In genomic region chr20:48350291-48350988, GRCh38 we compare ENCODE assay signal across 10 cellular contexts.
A peak's percentile ranks its signal among the peaks of the same experiment; 100 is the strongest.
DNase-seq lines count a peak whose midpoint lies in the region; ATAC-seq and TF ChIP-seq lines count a peak whose summit lies in the region.
"Had no signal": no experiment of that assay in that cellular context is flagged by ENCODE, and none has a peak within 500 bp of the region (broad histone marks: within the 10 kb centered on the region; RNA-seq: fewer than 3 reads in every experiment).

No MANE protein-coding gene starts in this region.

- H3K9ac ChIP-seq in DND-41 (ENCODE audit: low read depth, low read length) (no peak overlapping the region), mesendoderm (ENCODE audit: low read length) (no peak overlapping the region)

- H3K27ac ChIP-seq in DND-41 (ENCODE audit: low read length) = no peak overlapping the region
- H3K27ac ChIP-seq in mesendoderm (ENCODE audit: low read depth, low read length) = no peak overlapping the region

- H2AFZ ChIP-seq in DND-41 (ENCODE audit: low read depth, low read length) = no peak overlapping the region

- no peak overlapping the region for H2BK15ac ChIP-seq in mesendoderm (replicated peaks; ENCODE audit: low read depth)

- no CpG with 5 or more reads among the region's 5 CpGs for WGBS in mesendoderm (ENCODE audit: extremely low coverage, insufficient coverage, low lambda C conversion rate)

- TF ChIP-seq POLR2A in GM18505 (IDR thresholded peaks at IDR 0.05; ENCODE audit: borderline replicate concordance, extremely low read depth, insufficient read depth, insufficient read length) = no peak

- H2BK120ac ChIP-seq in mesendoderm (ENCODE audit: low read depth, low read length) = no peak overlapping the region

- H3K9me3 ChIP-seq in DND-41 (ENCODE audit: insufficient read depth, low read length, severe bottlenecking) = peaks cover 8% of the 10 kb centered on the region

- H3K27ac Mint-ChIP-seq in activated T-helper 17 cell treated with anti-CD3 and anti-CD28 coated beads, Interleukin-2, amount 50 U/mL, for 72 hours = no peak overlapping the region
- H3K27ac Mint-ChIP-seq: activated naive CD8-positive, alpha-beta T cell treated with anti-CD3 and anti-CD28 coated beads, Interleukin-2, amount 10 ng/mL, durations not matched to agents 7 days and 5 days had no signal

- no peak overlapping the region for H3K4me3 Mint-ChIP-seq in activated T-helper 17 cell treated with anti-CD3 and anti-CD28 coated beads, Interleukin-2, amount 50 U/mL, for 72 hours
- H3K4me3 Mint-ChIP-seq: activated naive CD8-positive, alpha-beta T cell treated with anti-CD3 and anti-CD28 coated beads, Interleukin-2, amount 10 ng/mL, durations not matched to agents 7 days and 5 days had no signal

- H3K4me2 ChIP-seq in DND-41 (ENCODE audit: insufficient read depth, low read length) (no peak overlapping the region), mesendoderm (ENCODE audit: low read length) (no peak overlapping the region)

- H3K4ac ChIP-seq in mesendoderm (ENCODE audit: low read depth, low read length) = no peak overlapping the region

- H3K79me2 ChIP-seq in DND-41 (ENCODE audit: insufficient read depth, low read length) = no peaks in the 10 kb centered on the region
- H3K79me2 ChIP-seq in mesendoderm (ENCODE audit: control insufficient read depth, insufficient read depth, low read length) = no peaks in the 10 kb centered on the region

- ATAC-seq in DND-41 (ENCODE audit: insufficient read depth, low read depth) = no peak; the same call in 2 of the 3 replicates
- ATAC-seq in activated T-helper 17 cell treated with anti-CD3 and anti-CD28 coated beads, Interleukin-2, amount 50 U/mL, for 72 hours (replicated peaks) = peak; percentile 26
- no peak for ATAC-seq in GM18505 (IDR thresholded peaks at IDR 0.05; ENCODE audit: unreplicated experiment)
- ATAC-seq in GM18520 (IDR thresholded peaks at IDR 0.05; ENCODE audit: unreplicated experiment) = no peak
- ATAC-seq in GM18502 (IDR thresholded peaks at IDR 0.05; ENCODE audit: poor library complexity, unreplicated experiment) = no peak

- peaks cover 26% of the 10 kb centered on the region for H3K27me3 Mint-ChIP-seq in activated T-helper 17 cell treated with anti-CD3 and anti-CD28 coated beads, Interleukin-2, amount 50 U/mL, for 72 hours

- no peaks in the 10 kb centered on the region for H3K36me3 ChIP-seq in DND-41 (ENCODE audit: insufficient read depth, low read length)
- H3K36me3 ChIP-seq in mesendoderm (ENCODE audit: control insufficient read depth, insufficient read depth, low read length) = no peaks in the 10 kb centered on the region

- H3K9me3 Mint-ChIP-seq in activated T-helper 17 cell treated with anti-CD3 and anti-CD28 coated beads, Interleukin-2, amount 50 U/mL, for 72 hours = no peaks in the 10 kb centered on the region

- no peaks in the 10 kb centered on the region for H3K4me1 ChIP-seq in DND-41 (ENCODE audit: insufficient read depth, low read length)
- no peaks in the 10 kb centered on the region for H3K4me1 ChIP-seq in mesendoderm (ENCODE audit: control insufficient read depth, low read depth, low read length)

- H2AK5ac ChIP-seq in mesendoderm (ENCODE audit: low read length) = no peak overlapping the region

- TF ChIP-seq CTCF in DND-41 (IDR thresholded peaks at IDR 0.05; ENCODE audit: borderline replicate concordance, extremely low read depth, low read length, poor library complexity, severe bottlenecking) = peak; percentile 64

- no peak overlapping the region for H3K4me3 ChIP-seq in DND-41 (ENCODE audit: low read depth in 1 of 2, low read length in 2 of 2)
- no peak overlapping the region for H3K4me3 ChIP-seq in mesendoderm (ENCODE audit: low read length)

- H3K4me1 Mint-ChIP-seq in activated T-helper 17 cell treated with anti-CD3 and anti-CD28 coated beads, Interleukin-2, amount 50 U/mL, for 72 hours = no peaks in the 10 kb centered on the region
- H3K4me1 Mint-ChIP-seq: activated naive CD8-positive, alpha-beta T cell treated with anti-CD3 and anti-CD28 coated beads, Interleukin-2, amount 10 ng/mL, durations not matched to agents 7 days and 5 days had no signal

- H2BK5ac ChIP-seq in mesendoderm (ENCODE audit: low read length) = no peak overlapping the region

- H3K23ac ChIP-seq in mesendoderm (ENCODE audit: low read length) = no peak overlapping the region

- no peaks in the 10 kb centered on the region for H4K20me1 ChIP-seq in DND-41 (ENCODE audit: insufficient read depth, low read length)

- no peaks in the 10 kb centered on the region for H3K36me3 Mint-ChIP-seq in activated T-helper 17 cell treated with anti-CD3 and anti-CD28 coated beads, Interleukin-2, amount 50 U/mL, for 72 hours (ENCODE audit: low read depth)
- H3K36me3 Mint-ChIP-seq: activated naive CD8-positive, alpha-beta T cell treated with anti-CD3 and anti-CD28 coated beads, Interleukin-2, amount 10 ng/mL, durations not matched to agents 7 days and 5 days had no signal

- no peaks in the 10 kb centered on the region for H3K27me3 ChIP-seq in DND-41 (ENCODE audit: insufficient read depth, low read length, poor library complexity)
- H3K27me3 ChIP-seq in mesendoderm (ENCODE audit: insufficient read depth, low read length, poor library complexity) = no peaks in the 10 kb centered on the region

- H4K5ac ChIP-seq in mesendoderm (ENCODE audit: low read length) = no peak overlapping the region

- H3K56ac ChIP-seq in mesendoderm (ENCODE audit: low read length) = no peak overlapping the region

- H3K79me1 ChIP-seq in mesendoderm (ENCODE audit: low read length) = no peaks in the 10 kb centered on the region

- DNase-seq in DND-41 = no peak
- DNase-seq in HT1080 (ENCODE audit: low read depth) = peak; percentile 31
- peak; percentile 93 for DNase-seq in mesendoderm
- DNase-seq in hepatic stellate cell (ENCODE audit: low spot score) = no peak
- DNase-seq: activated naive CD8-positive, alpha-beta T cell treated with anti-CD3 and anti-CD28 coated beads, Interleukin-2, amount 10 ng/mL, durations not matched to agents 7 days and 5 days; NCI-H2107 had no signal

- no peak overlapping the region for H4K8ac ChIP-seq in mesendoderm (ENCODE audit: low read depth, low read length)

- no peak overlapping the region for H3K18ac ChIP-seq in mesendoderm (ENCODE audit: low read length)

Comparison
In these comparisons a context has a peak if more than half of its experiments do, and no peak if none do; other contexts are left out.
1. DNase-seq: peak in HT1080 (single experiment) and mesendoderm (single experiment); none in DND-41 (single experiment) and hepatic stellate cell (single experiment).